9 cellular contexts compared by ENCODE assay signal in genomic region chr20:31693987-31694661, GRCh38. TPM values are rescaled to one million over a fixed set of nuclear protein-coding genes. Genes with fewer than 3 reads are reported as not detected.
DNase-seq lines count a peak whose midpoint lies in the region.
"Had no signal": no experiment of that assay in that cellular context is flagged by ENCODE, and none has a peak within 500 bp of the region (broad histone marks: within the 10 kb centered on the region; RNA-seq: fewer than 3 reads in every experiment).

No MANE protein-coding gene starts in this region.

- H3K27me3 Mint-ChIP-seq in activated T-helper 1 cell treated with anti-CD3 and anti-CD28 coated beads, Interleukin-12 subunit alpha, Interleukin-12 subunit beta, Interleukin-2, Interleukin-4 antibody, amounts not matched to agents 30 ng/mL and 10 ng/mL and 1 ng/mL, durations not matched to agents 14 hours and 24 hours and 36 hours (ENCODE audit: insufficient read depth), result no peaks in the 10 kb centered on the region

- peaks cover 61% of the 10 kb centered on the region for H3K4me1 Mint-ChIP-seq in activated T-helper 1 cell treated with anti-CD3 and anti-CD28 coated beads, Interleukin-12 subunit alpha, Interleukin-12 subunit beta, Interleukin-2, Interleukin-4 antibody, amounts not matched to agents 30 ng/mL and 10 ng/mL and 1 ng/mL, durations not matched to agents 14 hours and 24 hours and 36 hours (ENCODE audit: low read depth)

- H3K36me3 Mint-ChIP-seq in activated T-helper 1 cell treated with anti-CD3 and anti-CD28 coated beads, Interleukin-12 subunit alpha, Interleukin-12 subunit beta, Interleukin-2, Interleukin-4 antibody, amounts not matched to agents 30 ng/mL and 10 ng/mL and 1 ng/mL, durations not matched to agents 14 hours and 24 hours and 36 hours (ENCODE audit: low read depth), result peaks cover 43% of the 10 kb centered on the region

- intact Hi-C loops in activated T-helper 1 cell treated with anti-CD3 and anti-CD28 coated beads, Interleukin-12 subunit alpha, Interleukin-12 subunit beta, Interleukin-2, Interleukin-4 antibody, amounts not matched to agents 30 ng/mL and 10 ng/mL and 1 ng/mL, durations not matched to agents 14 hours and 24 hours and 36 hours (cut with micrococcal nuclease), result no loop called here

- H3K27ac Mint-ChIP-seq in activated T-helper 1 cell treated with anti-CD3 and anti-CD28 coated beads, Interleukin-12 subunit alpha, Interleukin-12 subunit beta, Interleukin-2, Interleukin-4 antibody, amounts not matched to agents 30 ng/mL and 10 ng/mL and 1 ng/mL, durations not matched to agents 14 hours and 24 hours and 36 hours, result peak overlapping the region; percentile 71

- H3K4me3 Mint-ChIP-seq in activated T-helper 1 cell treated with anti-CD3 and anti-CD28 coated beads, Interleukin-12 subunit alpha, Interleukin-12 subunit beta, Interleukin-2, Interleukin-4 antibody, amounts not matched to agents 30 ng/mL and 10 ng/mL and 1 ng/mL, durations not matched to agents 14 hours and 24 hours and 36 hours, result peak overlapping the region; percentile 45

- DNase-seq in COLO668 (lab: John Stamatoyannopoulos, UW; ENCODE audit: unreplicated experiment) (peak; percentile 80), LHCN-M2 (ENCODE audit: low read depth) (peak; percentile 73), myocyte (ENCODE audit: low read depth) (peak; percentile 93), GM19238 (ENCODE audit: insufficient read length, low spot score) (no peak), DMS114 treated with DMSO at 0.1 percent for 48 hours (lab: John Stamatoyannopoulos, UW; ENCODE audit: unreplicated experiment) (no peak), HK-2 (ENCODE audit: unreplicated experiment) (no peak)
- DNase-seq in activated T-helper 1 cell treated with anti-CD3 and anti-CD28 coated beads, Interleukin-12 subunit alpha, Interleukin-12 subunit beta, Interleukin-2, Interleukin-4 antibody, amounts not matched to agents 30 ng/mL and 10 ng/mL and 1 ng/mL, durations not matched to agents 14 hours and 24 hours and 36 hours (ENCODE audit: low spot score), result no peak
- no peak for DNase-seq in activated effector memory CD4-positive, alpha-beta T cell treated with Interleukin-2 at 50 U/mL for 16 hours
- DNase-seq: activated CD8-positive, alpha-beta memory T cell treated with anti-CD3 and anti-CD28 coated beads for 24 hours had no signal

- no peaks in the 10 kb centered on the region for H3K9me3 Mint-ChIP-seq in activated T-helper 1 cell treated with anti-CD3 and anti-CD28 coated beads, Interleukin-12 subunit alpha, Interleukin-12 subunit beta, Interleukin-2, Interleukin-4 antibody, amounts not matched to agents 30 ng/mL and 10 ng/mL and 1 ng/mL, durations not matched to agents 14 hours and 24 hours and 36 hours

RNA-seq across cellular contexts. Expression of gene BCL2L1, which starts 28.5 kb away (rescaled TPM):
- 328 and 368 TPM in 2 replicates for total RNA-seq in LHCN-M2 (2014; rRNA removed)
- 240 TPM for polyA plus RNA-seq in LHCN-M2 (2012)
- 417 and 420 TPM in 2 replicates for total RNA-seq in activated T-helper 1 cell treated with anti-CD3 and anti-CD28 coated beads, Interleukin-12 subunit alpha, Interleukin-12 subunit beta, Interleukin-2, Interleukin-4 antibody, amounts not matched to agents 30 ng/mL and 10 ng/mL and 1 ng/mL, durations not matched to agents 14 hours and 24 hours and 36 hours
- total RNA-seq in myocyte, result 172 and 239 TPM in 2 replicates
- polyA plus RNA-seq in myocyte (2012), result 181 TPM

RNA-seq across cellular contexts. Expression of gene TPX2, which starts 45.0 kb away (rescaled TPM):
- total RNA-seq in LHCN-M2 (2014; rRNA removed) (188 and 191 TPM in 2 replicates), myocyte (7.0 and 10.5 TPM in 2 replicates)
- polyA plus RNA-seq in LHCN-M2 (2012), result 62.4 TPM
- total RNA-seq in activated T-helper 1 cell treated with anti-CD3 and anti-CD28 coated beads, Interleukin-12 subunit alpha, Interleukin-12 subunit beta, Interleukin-2, Interleukin-4 antibody, amounts not matched to agents 30 ng/mL and 10 ng/mL and 1 ng/mL, durations not matched to agents 14 hours and 24 hours and 36 hours, result 53.3 and 54.4 TPM in 2 replicates
- polyA plus RNA-seq in myocyte (2012), result 1.8 TPM

RNA-seq across cellular contexts. Expression of gene COX4I2, which starts 56.4 kb away (rescaled TPM):
- total RNA-seq in LHCN-M2 (2014; rRNA removed) (not detected in 2 replicates), myocyte (not detected in 2 replicates)
- polyA plus RNA-seq in LHCN-M2 (2012), result not detected
- not detected in 2 replicates for total RNA-seq in activated T-helper 1 cell treated with anti-CD3 and anti-CD28 coated beads, Interleukin-12 subunit alpha, Interleukin-12 subunit beta, Interleukin-2, Interleukin-4 antibody, amounts not matched to agents 30 ng/mL and 10 ng/mL and 1 ng/mL, durations not matched to agents 14 hours and 24 hours and 36 hours
- not detected for polyA plus RNA-seq in myocyte (2012)

Comparison
In these comparisons a context has a peak if more than half of its experiments do, and no peak if none do; other contexts are left out.
1. DNase-seq: peak in COLO668 (single experiment), LHCN-M2 (single experiment) and myocyte (single experiment); none in activated T-helper 1 cell treated with anti-CD3 and anti-CD28 coated beads, Interleukin-12 subunit alpha, Interleukin-12 subunit beta, Interleukin-2, Interleukin-4 antibody, amounts not matched to agents 30 ng/mL and 10 ng/mL and 1 ng/mL, durations not matched to agents 14 hours and 24 hours and 36 hours (single experiment), GM19238 (single experiment), activated effector memory CD4-positive, alpha-beta T cell treated with Interleukin-2 at 50 U/mL for 16 hours (single experiment), DMS114 treated with DMSO at 0.1 percent for 48 hours (single experiment) and HK-2 (single experiment).